ENCODE assay signal across 10 cellular contexts in the genomic region with DNA sequence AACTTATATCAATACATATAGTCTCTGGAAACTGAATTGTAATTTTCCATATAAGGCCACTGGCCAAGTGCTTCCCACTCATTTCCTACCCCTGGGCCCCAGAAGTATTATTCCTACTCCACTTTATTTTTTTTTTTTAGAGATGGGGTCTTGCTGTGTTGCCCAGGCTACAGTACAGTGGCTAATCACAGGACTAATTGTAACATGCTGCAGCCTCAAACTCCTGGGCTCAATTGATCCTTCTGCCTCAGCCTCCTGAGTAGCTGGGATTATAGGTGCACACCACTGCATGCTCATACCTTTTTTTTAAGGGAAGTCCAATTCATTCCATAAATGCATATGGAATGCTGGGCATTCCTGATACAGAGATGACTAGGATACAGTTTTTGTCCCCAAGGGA.
"Had no signal": no experiment of that assay in that cellular context is flagged by ENCODE, and none has a peak within 500 bp of the region (broad histone marks: within the 10 kb centered on the region; RNA-seq: fewer than 3 reads in every experiment).

No MANE protein-coding gene starts in this region.

- ATAC-seq: GM23338 had no signal

- H2AFZ ChIP-seq: GM23338 had no signal

- H3K4me3 ChIP-seq: GM23338 had no signal

- FAIRE-seq: H1, H54 had no signal

- H3K9ac ChIP-seq: KMS-11 had no signal

- H3K27ac ChIP-seq: HL-60, KMS-11 had no signal

- DNase-seq: H9, HCEC 1CT, HFFc6, IMR-90, KBM-7 had no signal

- H3K4me2 ChIP-seq: GM23338, KMS-11 had no signal
